8 cellular contexts compared by ENCODE assay signal in genomic region chr11:128342511-128343133, GRCh38.
DNase-seq lines count a peak whose midpoint lies in the region; ATAC-seq and TF ChIP-seq lines count a peak whose summit lies in the region.

No MANE protein-coding gene starts in this region.

- no peak for TF ChIP-seq POLR2A in heart left ventricle (IDR thresholded peaks at IDR 0.05)

- DNase-seq in NCI-H2081 (lab: John Stamatoyannopoulos, UW) (peak; percentile 74 to 91), heart left ventricle (peak in 4 of 5 donors; percentile 64 to 81 (median 70)), H4 (ENCODE audit: low spot score) (no peak), putamen (ENCODE audit: low spot score) (no peak)
- peak; percentile 74 for DNase-seq in activated CD8-positive, alpha-beta memory T cell treated with anti-CD3 and anti-CD28 coated beads for 24 hours
- peak; percentile 79 for DNase-seq in stimulated activated CD4-positive, alpha-beta T cell treated with anti-CD3 and anti-CD28 coated beads, Interleukin-4, amount 100 ng/mL, for 24 hours

- 37 to 54% (median 42%) methylated on average over 7 of the region's 7 CpGs for WGBS in heart left ventricle, 4 donors

- intact Hi-C loops in heart left ventricle (cut with DNase I) = loop anchor here in 3 of 10 donors (5.0 kb wide), 4 partner anchors 50 to 80 kb away; no protein-coding TSS in a partner anchor

- no peak overlapping the region for H3K4me3 ChIP-seq in heart left ventricle

- H3K36me3 ChIP-seq in heart left ventricle = no peaks in the 10 kb centered on the region

- no peaks in the 10 kb centered on the region for H3K27me3 ChIP-seq in heart left ventricle

- ATAC-seq in GM18498 (IDR thresholded peaks at IDR 0.05; ENCODE audit: unreplicated experiment) (peak; percentile 82), HG02759 (IDR thresholded peaks at IDR 0.05; ENCODE audit: unreplicated experiment) (peak; percentile 88), heart left ventricle (peak; percentile 88 to 93 (median 93))

- H3K4me1 ChIP-seq in heart left ventricle = peaks cover 0 to 40% (median 21%) of the 10 kb centered on the region in 12 donors

- H3K9me3 ChIP-seq in heart left ventricle = no peaks in the 10 kb centered on the region

- peak overlapping the region; percentile 11 to 89 (median 73) for H3K27ac ChIP-seq in heart left ventricle

- TF ChIP-seq CTCF in heart left ventricle (IDR thresholded peaks at IDR 0.05) = no peak

Comparison
In these comparisons a context has a peak if more than half of its experiments do, and no peak if none do; other contexts are left out.
1. DNase-seq: peak in NCI-H2081 (2 of 2), activated CD8-positive, alpha-beta memory T cell treated with anti-CD3 and anti-CD28 coated beads for 24 hours (single experiment), heart left ventricle (4 of 5) and stimulated activated CD4-positive, alpha-beta T cell treated with anti-CD3 and anti-CD28 coated beads, Interleukin-4, amount 100 ng/mL, for 24 hours (single experiment); none in H4 (single experiment) and putamen (single experiment).
2. Peak in every context shown above with its lines, with median percentiles within 50 percentile points of each other: ATAC-seq.